ENCODE assay signal across 1 cellular context in the genomic region with DNA sequence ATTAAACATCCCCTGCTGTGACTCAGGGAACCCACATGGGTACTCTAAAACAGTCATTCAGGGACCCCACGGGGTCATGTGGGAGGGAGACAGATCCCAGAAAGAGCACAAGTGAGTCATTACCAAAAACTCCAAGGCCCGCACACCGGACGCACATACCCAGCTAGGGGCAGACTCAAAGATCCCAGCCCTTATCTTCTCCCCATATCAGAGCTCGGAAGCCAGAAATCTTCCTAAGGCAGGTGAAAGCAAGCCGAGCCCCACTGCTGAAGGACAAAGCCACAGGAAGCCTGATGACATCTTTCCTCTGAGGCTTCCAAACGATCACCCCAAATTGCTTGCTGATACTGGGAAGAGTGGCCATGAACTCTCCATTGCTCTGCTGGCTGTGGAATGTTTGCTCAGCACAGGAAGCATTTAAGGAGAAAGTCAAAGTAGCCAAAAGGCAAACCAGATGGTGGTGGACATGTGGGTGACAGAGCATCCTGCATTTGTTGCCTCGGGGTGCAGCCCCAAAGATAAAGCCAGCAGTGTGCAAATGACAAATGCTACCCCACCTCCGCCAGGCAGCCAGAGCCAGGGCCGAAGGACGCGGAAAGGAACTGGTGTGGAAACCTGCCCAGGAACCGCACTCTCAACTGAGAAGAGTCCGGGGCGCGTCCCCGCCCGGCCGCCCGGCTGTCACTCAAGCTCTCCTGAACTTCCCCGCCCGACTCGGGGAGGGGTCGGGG.
TF ChIP-seq lines count a peak whose summit lies in the region.

No MANE protein-coding gene starts in this region.

TF ChIP-seq in HepG2, 621 proteins besides CTCF, POLR2A, EP300 and RAD21 (continued from another document and continues in another):
- 0 out of 2 replicates have a peak, but pooled peaks have one; percentile 44 for TF ChIP-seq ZFY (CRISPR knock-in tag; IDR thresholded peaks at IDR 0.05)
- 0 out of 2 replicates have a peak, but pooled peaks have one; percentile 21 for TF ChIP-seq ZNF670 (CRISPR knock-in tag; IDR thresholded peaks at IDR 0.05; ENCODE audit: borderline replicate concordance)
- peak; percentile 54 for TF ChIP-seq TAF15 (IDR thresholded peaks at IDR 0.05; ENCODE audit: low read depth, low read length, poor library complexity, severe bottlenecking)
- no peak for TF ChIP-seq EZH2 (conservative IDR thresholded peaks at IDR 0.05; ENCODE audit: low read depth, low read length)
- TF ChIP-seq ARNTL (CRISPR knock-in tag; IDR thresholded peaks at IDR 0.05): 0 out of 2 replicates have a peak, but pooled peaks have one; percentile 41
- TF ChIP-seq, protein P1, sequence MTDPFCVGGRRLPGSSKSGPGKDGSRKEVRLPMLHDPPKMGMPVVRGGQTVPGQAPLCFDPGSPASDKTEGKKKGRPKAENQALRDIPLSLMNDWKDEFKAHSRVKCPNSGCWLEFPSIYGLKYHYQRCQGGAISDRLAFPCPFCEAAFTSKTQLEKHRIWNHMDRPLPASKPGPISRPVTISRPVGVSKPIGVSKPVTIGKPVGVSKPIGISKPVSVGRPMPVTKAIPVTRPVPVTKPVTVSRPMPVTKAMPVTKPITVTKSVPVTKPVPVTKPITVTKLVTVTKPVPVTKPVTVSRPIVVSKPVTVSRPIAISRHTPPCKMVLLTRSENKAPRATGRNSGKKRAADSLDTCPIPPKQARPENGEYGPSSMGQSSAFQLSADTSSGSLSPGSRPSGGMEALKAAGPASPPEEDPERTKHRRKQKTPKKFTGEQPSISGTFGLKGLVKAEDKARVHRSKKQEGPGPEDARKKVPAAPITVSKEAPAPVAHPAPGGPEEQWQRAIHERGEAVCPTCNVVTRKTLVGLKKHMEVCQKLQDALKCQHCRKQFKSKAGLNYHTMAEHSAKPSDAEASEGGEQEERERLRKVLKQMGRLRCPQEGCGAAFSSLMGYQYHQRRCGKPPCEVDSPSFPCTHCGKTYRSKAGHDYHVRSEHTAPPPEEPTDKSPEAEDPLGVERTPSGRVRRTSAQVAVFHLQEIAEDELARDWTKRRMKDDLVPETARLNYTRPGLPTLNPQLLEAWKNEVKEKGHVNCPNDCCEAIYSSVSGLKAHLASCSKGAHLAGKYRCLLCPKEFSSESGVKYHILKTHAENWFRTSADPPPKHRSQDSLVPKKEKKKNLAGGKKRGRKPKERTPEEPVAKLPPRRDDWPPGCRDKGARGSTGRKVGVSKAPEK (CRISPR knock-in tag; IDR thresholded peaks at IDR 0.05; ENCODE audit: borderline replicate concordance): peak; percentile 37; the same call in 1 of the 2 replicates
- TF ChIP-seq, protein P2, sequence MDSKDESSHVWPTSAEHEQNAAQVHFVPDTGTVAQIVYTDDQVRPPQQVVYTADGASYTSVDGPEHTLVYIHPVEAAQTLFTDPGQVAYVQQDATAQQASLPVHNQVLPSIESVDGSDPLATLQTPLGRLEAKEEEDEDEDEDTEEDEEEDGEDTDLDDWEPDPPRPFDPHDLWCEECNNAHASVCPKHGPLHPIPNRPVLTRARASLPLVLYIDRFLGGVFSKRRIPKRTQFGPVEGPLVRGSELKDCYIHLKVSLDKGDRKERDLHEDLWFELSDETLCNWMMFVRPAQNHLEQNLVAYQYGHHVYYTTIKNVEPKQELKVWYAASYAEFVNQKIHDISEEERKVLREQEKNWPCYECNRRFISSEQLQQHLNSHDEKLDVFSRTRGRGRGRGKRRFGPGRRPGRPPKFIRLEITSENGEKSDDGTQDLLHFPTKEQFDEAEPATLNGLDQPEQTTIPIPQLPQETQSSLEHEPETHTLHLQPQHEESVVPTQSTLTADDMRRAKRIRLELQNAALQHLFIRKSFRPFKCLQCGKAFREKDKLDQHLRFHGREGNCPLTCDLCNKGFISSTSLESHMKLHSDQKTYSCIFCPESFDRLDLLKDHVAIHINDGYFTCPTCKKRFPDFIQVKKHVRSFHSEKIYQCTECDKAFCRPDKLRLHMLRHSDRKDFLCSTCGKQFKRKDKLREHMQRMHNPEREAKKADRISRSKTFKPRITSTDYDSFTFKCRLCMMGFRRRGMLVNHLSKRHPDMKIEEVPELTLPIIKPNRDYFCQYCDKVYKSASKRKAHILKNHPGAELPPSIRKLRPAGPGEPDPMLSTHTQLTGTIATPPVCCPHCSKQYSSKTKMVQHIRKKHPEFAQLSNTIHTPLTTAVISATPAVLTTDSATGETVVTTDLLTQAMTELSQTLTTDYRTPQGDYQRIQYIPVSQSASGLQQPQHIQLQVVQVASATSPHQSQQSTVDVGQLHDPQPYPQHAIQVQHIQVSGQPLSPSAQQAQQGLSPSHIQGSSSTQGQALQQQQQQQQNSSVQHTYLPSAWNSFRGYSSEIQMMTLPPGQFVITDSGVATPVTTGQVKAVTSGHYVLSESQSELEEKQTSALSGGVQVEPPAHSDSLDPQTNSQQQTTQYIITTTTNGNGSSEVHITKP (CRISPR knock-in tag; IDR thresholded peaks at IDR 0.05; ENCODE audit: low read depth): peak; percentile 26; the same call in 1 of the 2 replicates
- TF ChIP-seq ZNF564 (CRISPR knock-in tag; IDR thresholded peaks at IDR 0.05): 0 out of 2 replicates have a peak, but pooled peaks have one; percentile 50
- peak; percentile 12 for TF ChIP-seq CBX1 (IDR thresholded peaks at IDR 0.05; ENCODE audit: low read depth)
- TF ChIP-seq ZNF557 (CRISPR knock-in tag; IDR thresholded peaks at IDR 0.05): 0 out of 2 replicates have a peak, but pooled peaks have one; percentile 28
- 0 out of 2 replicates have a peak, but pooled peaks have one; percentile 21 for TF ChIP-seq RNF2 (conservative IDR thresholded peaks at IDR 0.05; ENCODE audit: low read depth)
- TF ChIP-seq, protein P3, sequence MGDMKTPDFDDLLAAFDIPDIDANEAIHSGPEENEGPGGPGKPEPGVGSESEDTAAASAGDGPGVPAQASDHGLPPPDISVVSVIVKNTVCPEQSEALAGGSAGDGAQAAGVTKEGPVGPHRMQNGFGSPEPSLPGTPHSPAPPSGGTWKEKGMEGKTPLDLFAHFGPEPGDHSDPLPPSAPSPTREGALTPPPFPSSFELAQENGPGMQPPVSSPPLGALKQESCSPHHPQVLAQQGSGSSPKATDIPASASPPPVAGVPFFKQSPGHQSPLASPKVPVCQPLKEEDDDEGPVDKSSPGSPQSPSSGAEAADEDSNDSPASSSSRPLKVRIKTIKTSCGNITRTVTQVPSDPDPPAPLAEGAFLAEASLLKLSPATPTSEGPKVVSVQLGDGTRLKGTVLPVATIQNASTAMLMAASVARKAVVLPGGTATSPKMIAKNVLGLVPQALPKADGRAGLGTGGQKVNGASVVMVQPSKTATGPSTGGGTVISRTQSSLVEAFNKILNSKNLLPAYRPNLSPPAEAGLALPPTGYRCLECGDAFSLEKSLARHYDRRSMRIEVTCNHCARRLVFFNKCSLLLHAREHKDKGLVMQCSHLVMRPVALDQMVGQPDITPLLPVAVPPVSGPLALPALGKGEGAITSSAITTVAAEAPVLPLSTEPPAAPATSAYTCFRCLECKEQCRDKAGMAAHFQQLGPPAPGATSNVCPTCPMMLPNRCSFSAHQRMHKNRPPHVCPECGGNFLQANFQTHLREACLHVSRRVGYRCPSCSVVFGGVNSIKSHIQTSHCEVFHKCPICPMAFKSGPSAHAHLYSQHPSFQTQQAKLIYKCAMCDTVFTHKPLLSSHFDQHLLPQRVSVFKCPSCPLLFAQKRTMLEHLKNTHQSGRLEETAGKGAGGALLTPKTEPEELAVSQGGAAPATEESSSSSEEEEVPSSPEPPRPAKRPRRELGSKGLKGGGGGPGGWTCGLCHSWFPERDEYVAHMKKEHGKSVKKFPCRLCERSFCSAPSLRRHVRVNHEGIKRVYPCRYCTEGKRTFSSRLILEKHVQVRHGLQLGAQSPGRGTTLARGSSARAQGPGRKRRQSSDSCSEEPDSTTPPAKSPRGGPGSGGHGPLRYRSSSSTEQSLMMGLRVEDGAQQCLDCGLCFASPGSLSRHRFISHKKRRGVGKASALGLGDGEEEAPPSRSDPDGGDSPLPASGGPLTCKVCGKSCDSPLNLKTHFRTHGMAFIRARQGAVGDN (CRISPR knock-in tag; IDR thresholded peaks at IDR 0.05): peak; percentile 56
- TF ChIP-seq ZNF234 (CRISPR knock-in tag; conservative IDR thresholded peaks at IDR 0.05): 0 out of 2 replicates have a peak, but pooled peaks have one; percentile 37
- peak; percentile 60 for TF ChIP-seq RARA (CRISPR knock-in tag; IDR thresholded peaks at IDR 0.05)
- 0 out of 2 replicates have a peak, but pooled peaks have one; percentile 32 for TF ChIP-seq ZMYM3 (CRISPR knock-in tag; IDR thresholded peaks at IDR 0.05)
- peak; percentile 29; the same call in 1 of the 2 replicates for TF ChIP-seq NFYB (CRISPR knock-in tag; IDR thresholded peaks at IDR 0.05)
- TF ChIP-seq, protein P4, sequence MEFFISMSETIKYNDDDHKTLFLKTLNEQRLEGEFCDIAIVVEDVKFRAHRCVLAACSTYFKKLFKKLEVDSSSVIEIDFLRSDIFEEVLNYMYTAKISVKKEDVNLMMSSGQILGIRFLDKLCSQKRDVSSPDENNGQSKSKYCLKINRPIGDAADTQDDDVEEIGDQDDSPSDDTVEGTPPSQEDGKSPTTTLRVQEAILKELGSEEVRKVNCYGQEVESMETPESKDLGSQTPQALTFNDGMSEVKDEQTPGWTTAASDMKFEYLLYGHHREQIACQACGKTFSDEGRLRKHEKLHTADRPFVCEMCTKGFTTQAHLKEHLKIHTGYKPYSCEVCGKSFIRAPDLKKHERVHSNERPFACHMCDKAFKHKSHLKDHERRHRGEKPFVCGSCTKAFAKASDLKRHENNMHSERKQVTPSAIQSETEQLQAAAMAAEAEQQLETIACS (CRISPR knock-in tag; IDR thresholded peaks at IDR 0.05): peak; percentile 79
- TF ChIP-seq TEAD3 (CRISPR knock-in tag; optimal IDR thresholded peaks at IDR 0.05; ENCODE audit: borderline replicate concordance): peak; percentile 80
- TF ChIP-seq NFE2L2 (IDR thresholded peaks at IDR 0.05; ENCODE audit: low read length): no peak
- peak; percentile 73; the same call in 1 of the 2 replicates for TF ChIP-seq RFXAP (CRISPR knock-in tag; IDR thresholded peaks at IDR 0.05; ENCODE audit: borderline replicate concordance)
- TF ChIP-seq ZNF75D (CRISPR knock-in tag; IDR thresholded peaks at IDR 0.05; ENCODE audit: borderline replicate concordance): 0 out of 2 replicates have a peak, but pooled peaks have one; percentile 19
- peak; percentile 70; the same call in 1 of the 2 replicates for TF ChIP-seq ZNF572 (CRISPR knock-in tag; IDR thresholded peaks at IDR 0.05)
- TF ChIP-seq SMAD9 (CRISPR knock-in tag; IDR thresholded peaks at IDR 0.05): 0 out of 2 replicates have a peak, but pooled peaks have one; percentile 48
- 0 out of 2 replicates have a peak, but pooled peaks have one; percentile 34 for TF ChIP-seq HOXA3 (CRISPR knock-in tag; IDR thresholded peaks at IDR 0.05)
- TF ChIP-seq, protein P5, sequence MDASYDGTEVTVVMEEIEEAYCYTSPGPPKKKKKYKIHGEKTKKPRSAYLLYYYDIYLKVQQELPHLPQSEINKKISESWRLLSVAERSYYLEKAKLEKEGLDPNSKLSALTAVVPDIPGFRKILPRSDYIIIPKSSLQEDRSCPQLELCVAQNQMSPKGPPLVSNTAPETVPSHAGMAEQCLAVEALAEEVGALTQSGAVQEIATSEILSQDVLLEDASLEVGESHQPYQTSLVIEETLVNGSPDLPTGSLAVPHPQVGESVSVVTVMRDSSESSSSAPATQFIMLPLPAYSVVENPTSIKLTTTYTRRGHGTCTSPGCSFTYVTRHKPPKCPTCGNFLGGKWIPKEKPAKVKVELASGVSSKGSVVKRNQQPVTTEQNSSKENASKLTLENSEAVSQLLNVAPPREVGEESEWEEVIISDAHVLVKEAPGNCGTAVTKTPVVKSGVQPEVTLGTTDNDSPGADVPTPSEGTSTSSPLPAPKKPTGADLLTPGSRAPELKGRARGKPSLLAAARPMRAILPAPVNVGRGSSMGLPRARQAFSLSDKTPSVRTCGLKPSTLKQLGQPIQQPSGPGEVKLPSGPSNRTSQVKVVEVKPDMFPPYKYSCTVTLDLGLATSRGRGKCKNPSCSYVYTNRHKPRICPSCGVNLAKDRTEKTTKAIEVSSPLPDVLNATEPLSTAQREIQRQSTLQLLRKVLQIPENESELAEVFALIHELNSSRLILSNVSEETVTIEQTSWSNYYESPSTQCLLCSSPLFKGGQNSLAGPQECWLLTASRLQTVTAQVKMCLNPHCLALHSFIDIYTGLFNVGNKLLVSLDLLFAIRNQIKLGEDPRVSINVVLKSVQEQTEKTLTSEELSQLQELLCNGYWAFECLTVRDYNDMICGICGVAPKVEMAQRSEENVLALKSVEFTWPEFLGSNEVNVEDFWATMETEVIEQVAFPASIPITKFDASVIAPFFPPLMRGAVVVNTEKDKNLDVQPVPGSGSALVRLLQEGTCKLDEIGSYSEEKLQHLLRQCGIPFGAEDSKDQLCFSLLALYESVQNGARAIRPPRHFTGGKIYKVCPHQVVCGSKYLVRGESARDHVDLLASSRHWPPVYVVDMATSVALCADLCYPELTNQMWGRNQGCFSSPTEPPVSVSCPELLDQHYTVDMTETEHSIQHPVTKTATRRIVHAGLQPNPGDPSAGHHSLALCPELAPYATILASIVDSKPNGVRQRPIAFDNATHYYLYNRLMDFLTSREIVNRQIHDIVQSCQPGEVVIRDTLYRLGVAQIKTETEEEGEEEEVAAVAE (CRISPR knock-in tag; IDR thresholded peaks at IDR 0.05; ENCODE audit: borderline replicate concordance): no peak
- TF ChIP-seq, protein P6, sequence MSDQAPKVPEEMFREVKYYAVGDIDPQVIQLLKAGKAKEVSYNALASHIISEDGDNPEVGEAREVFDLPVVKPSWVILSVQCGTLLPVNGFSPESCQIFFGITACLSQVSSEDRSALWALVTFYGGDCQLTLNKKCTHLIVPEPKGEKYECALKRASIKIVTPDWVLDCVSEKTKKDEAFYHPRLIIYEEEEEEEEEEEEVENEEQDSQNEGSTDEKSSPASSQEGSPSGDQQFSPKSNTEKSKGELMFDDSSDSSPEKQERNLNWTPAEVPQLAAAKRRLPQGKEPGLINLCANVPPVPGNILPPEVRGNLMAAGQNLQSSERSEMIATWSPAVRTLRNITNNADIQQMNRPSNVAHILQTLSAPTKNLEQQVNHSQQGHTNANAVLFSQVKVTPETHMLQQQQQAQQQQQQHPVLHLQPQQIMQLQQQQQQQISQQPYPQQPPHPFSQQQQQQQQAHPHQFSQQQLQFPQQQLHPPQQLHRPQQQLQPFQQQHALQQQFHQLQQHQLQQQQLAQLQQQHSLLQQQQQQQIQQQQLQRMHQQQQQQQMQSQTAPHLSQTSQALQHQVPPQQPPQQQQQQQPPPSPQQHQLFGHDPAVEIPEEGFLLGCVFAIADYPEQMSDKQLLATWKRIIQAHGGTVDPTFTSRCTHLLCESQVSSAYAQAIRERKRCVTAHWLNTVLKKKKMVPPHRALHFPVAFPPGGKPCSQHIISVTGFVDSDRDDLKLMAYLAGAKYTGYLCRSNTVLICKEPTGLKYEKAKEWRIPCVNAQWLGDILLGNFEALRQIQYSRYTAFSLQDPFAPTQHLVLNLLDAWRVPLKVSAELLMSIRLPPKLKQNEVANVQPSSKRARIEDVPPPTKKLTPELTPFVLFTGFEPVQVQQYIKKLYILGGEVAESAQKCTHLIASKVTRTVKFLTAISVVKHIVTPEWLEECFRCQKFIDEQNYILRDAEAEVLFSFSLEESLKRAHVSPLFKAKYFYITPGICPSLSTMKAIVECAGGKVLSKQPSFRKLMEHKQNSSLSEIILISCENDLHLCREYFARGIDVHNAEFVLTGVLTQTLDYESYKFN (CRISPR knock-in tag; conservative IDR thresholded peaks at IDR 0.05): peak; percentile 48
- TF ChIP-seq ZNF607 (CRISPR knock-in tag; IDR thresholded peaks at IDR 0.05; ENCODE audit: borderline replicate concordance): peak; percentile 90; the same call in 1 of the 2 replicates
